ENCODE assay signal across 8 cellular contexts in genomic region chr14:56581041-56581727, GRCh38. TPM values are rescaled to one million over a fixed set of nuclear protein-coding genes. Genes with fewer than 3 reads are reported as not detected.
DNase-seq lines count a peak whose midpoint lies in the region; ATAC-seq and TF ChIP-seq lines count a peak whose summit lies in the region.

No MANE protein-coding gene starts in this region.

- H3K27ac Mint-ChIP-seq in Caco-2 (ENCODE audit: unreplicated experiment), result no peak overlapping the region
- H3K27ac Mint-ChIP-seq in naive thymus-derived CD4-positive, alpha-beta T cell, result peak overlapping the region in 5 of 9 donors; percentile 2 to 60 (median 22)

- CTCF ChIA-PET in Caco-2 (lab: Charles Lee), result no interaction called here
- CTCF ChIA-PET in naive thymus-derived CD4-positive, alpha-beta T cell (lab: Charles Lee), result interaction anchor here (0.8 kb wide), 1 partner anchor 683 kb away, joined by 3 read pairs; no protein-coding TSS in a partner anchor
- CTCF ChIA-PET in RWPE1 (lab: Yijun Ruan, JAX), result no interaction called here

- no peaks in the 10 kb centered on the region for H3K27me3 Mint-ChIP-seq in Caco-2 (ENCODE audit: insufficient read depth, unreplicated experiment)
- H3K27me3 Mint-ChIP-seq in naive thymus-derived CD4-positive, alpha-beta T cell, result no peaks in the 10 kb centered on the region

- H3K4me3 ChIP-seq in Caco-2 (ENCODE audit: low read depth, low read length), result peak overlapping the region; percentile 86
- peak overlapping the region; percentile 95 for H3K4me3 ChIP-seq in HL-60 (replicated peaks; ENCODE audit: insufficient read depth, low read length)
- peak overlapping the region; percentile 99 for H3K4me3 ChIP-seq in adipocyte (ENCODE audit: low read length)
- peak overlapping the region; percentile 83 for H3K4me3 ChIP-seq in naive thymus-derived CD4-positive, alpha-beta T cell (ENCODE audit: low read length)

- ATAC-seq in naive thymus-derived CD4-positive, alpha-beta T cell, result no peak

- peak overlapping the region; percentile 78 for H3K4me3 Mint-ChIP-seq in Caco-2 (ENCODE audit: unreplicated experiment)
- H3K4me3 Mint-ChIP-seq in naive thymus-derived CD4-positive, alpha-beta T cell, result peak overlapping the region; percentile 87 to 97 (median 94)

- H3K9me3 ChIP-seq in Caco-2 (no peaks in the 10 kb centered on the region), adipocyte (ENCODE audit: control insufficient read depth, low read length) (no peaks in the 10 kb centered on the region)
- H3K9me3 ChIP-seq in naive thymus-derived CD4-positive, alpha-beta T cell (ENCODE audit: control insufficient read depth in 2 of 3, low read length in 3 of 3), result no peaks in the 10 kb centered on the region

- no TSS peak for BruUV-seq in Caco-2 (replicated peaks; lab: Mats Ljungman, UMichigan)

- peaks cover 12% of the 10 kb centered on the region; the same call in 1 of the 2 replicates for H3K4me1 ChIP-seq in Caco-2
- peaks cover 13% of the 10 kb centered on the region for H3K4me1 ChIP-seq in adipocyte (ENCODE audit: control insufficient read depth, insufficient read depth, low read length)
- peaks cover 19 to 22% of the 10 kb centered on the region in 2 donors for H3K4me1 ChIP-seq in naive thymus-derived CD4-positive, alpha-beta T cell (ENCODE audit: control insufficient read depth in 2 of 2, insufficient read depth in 2 of 2, low read length in 2 of 2)

- no peaks in the 10 kb centered on the region for H3K9me3 Mint-ChIP-seq in Caco-2 (ENCODE audit: unreplicated experiment)
- peaks cover 0 to 4% (median 0%) of the 10 kb centered on the region in 11 donors for H3K9me3 Mint-ChIP-seq in naive thymus-derived CD4-positive, alpha-beta T cell

- H3K27me3 ChIP-seq in Caco-2 (replicated peaks; ENCODE audit: control insufficient read depth, insufficient read depth, low read length) (no peaks in the 10 kb centered on the region), HL-60 (ENCODE audit: insufficient read depth, poor library complexity, severe bottlenecking) (no peaks in the 10 kb centered on the region), adipocyte (replicated peaks; ENCODE audit: control insufficient read depth, insufficient read depth, low read length) (no peaks in the 10 kb centered on the region)
- H3K27me3 ChIP-seq in naive thymus-derived CD4-positive, alpha-beta T cell (ENCODE audit: control insufficient read depth in 2 of 2, insufficient read depth in 2 of 2, low read length in 2 of 2), result no peaks in the 10 kb centered on the region

- intact Hi-C loops in Caco-2 (cut with micrococcal nuclease; ENCODE audit: unreplicated experiment), result no loop called here
- intact Hi-C loops in naive thymus-derived CD4-positive, alpha-beta T cell (cut with micrococcal nuclease), result loop anchor here (5.0 kb wide), 2 partner anchors 464 to 1846 kb away; partner anchors contain the start of genes KIAA0586 (in 1 of the 2), PELI2 (in 1 of the 2) and TIMM9 (in 1 of the 2)

- POLR2A ChIA-PET in Caco-2 (lab: Charles Lee), result no interaction called here
- POLR2A ChIA-PET in naive thymus-derived CD4-positive, alpha-beta T cell (lab: Charles Lee), result interaction anchor here (1.1 to 1.7 kb wide), 3 partner anchors 10 to 20 kb away, joined by 3 to 6 read pairs (median 5); no protein-coding TSS in a partner anchor
- POLR2A ChIA-PET in RWPE1 (lab: Yijun Ruan, JAX; ENCODE audit: low non-redundant PET), result no interaction called here

- TF ChIP-seq CTCF in Caco-2 (IDR thresholded peaks at IDR 0.05; ENCODE audit: insufficient read depth in 1 of 2, low read depth in 1 of 2, low read length in 1 of 2, severe bottlenecking in 1 of 2, unreplicated experiment in 1 of 2) (no peak), HL-60 (IDR thresholded peaks at IDR 0.05; ENCODE audit: insufficient read depth, low read length) (no peak), RWPE1 (conservative IDR thresholded peaks at IDR 0.05; ENCODE audit: low read depth) (no peak)

- H3K36me3 Mint-ChIP-seq in Caco-2 (ENCODE audit: insufficient read depth, unreplicated experiment), result no peaks in the 10 kb centered on the region
- peaks cover 0 to 11% (median 4%) of the 10 kb centered on the region in 5 donors for H3K36me3 Mint-ChIP-seq in naive thymus-derived CD4-positive, alpha-beta T cell

- H3K4me1 Mint-ChIP-seq in Caco-2 (ENCODE audit: low read depth, unreplicated experiment), result peaks cover 7% of the 10 kb centered on the region
- peaks cover 33 to 53% (median 46%) of the 10 kb centered on the region in 7 donors for H3K4me1 Mint-ChIP-seq in naive thymus-derived CD4-positive, alpha-beta T cell

- H3K36me3 ChIP-seq in Caco-2 (ENCODE audit: control insufficient read depth, insufficient read depth, low read length), result no peaks in the 10 kb centered on the region
- H3K36me3 ChIP-seq in adipocyte (ENCODE audit: control insufficient read depth, insufficient read depth, low read length, severe bottlenecking), result peaks cover 7% of the 10 kb centered on the region
- H3K36me3 ChIP-seq in naive thymus-derived CD4-positive, alpha-beta T cell (ENCODE audit: control insufficient read depth in 2 of 3, insufficient read depth in 3 of 3, low read length in 3 of 3), result peaks cover 0 to 13% (median 5%) of the 10 kb centered on the region in 3 experiments

- DNase-seq in Caco-2, result no peak
- peak in 1 of 2 experiments; percentile 12 for DNase-seq in HL-60 (ENCODE audit: low read depth in 1 of 2, low spot score in 1 of 2)
- no peak for DNase-seq in adipocyte (ENCODE audit: low read depth)
- no peak for DNase-seq in naive thymus-derived CD4-positive, alpha-beta T cell
- no peak for DNase-seq in RWPE1 (ENCODE audit: low spot score)
- no peak for DNase-seq in NCI-H128 (lab: John Stamatoyannopoulos, UW; ENCODE audit: unreplicated experiment)
- no peak for DNase-seq in dedifferentiated amniotic fluid mesenchymal stem cell (ENCODE audit: extremely low spot score)
- DNase-seq in activated CD4-positive, alpha-beta T cell treated with anti-CD3 and anti-CD28 coated beads, Interleukin-2, amount 50 U/mL, for 48 hours, result no peak

- H3K27ac ChIP-seq in HL-60 (replicated peaks) (no peak overlapping the region), RWPE1 (no peak overlapping the region)
- no peak overlapping the region for H3K27ac ChIP-seq in naive thymus-derived CD4-positive, alpha-beta T cell (ENCODE audit: low read depth, low read length)

- peak overlapping the region; percentile 99 for H3K9ac ChIP-seq in adipocyte (ENCODE audit: low read length)

RNA-seq across cellular contexts. Expression of gene TMEM260, which starts 1.6 kb away (rescaled TPM):
- total RNA-seq in Caco-2 (2022), result 24.6 and 32.3 TPM in 2 replicates
- total RNA-seq in naive thymus-derived CD4-positive, alpha-beta T cell, result 10 to 100 TPM; 20.8 to 39.0 (median 27.4) TPM
- 10 to 100 TPM in 1 of 2 donors, 1 to 10 TPM in 1; 9.8 to 12.4 TPM for polyA plus RNA-seq in naive thymus-derived CD4-positive, alpha-beta T cell
